ENCODE assay signal across 23 cellular contexts in genomic region chr4:119750771-119751170, GRCh38.
A peak's percentile ranks its signal among the peaks of the same experiment; 100 is the strongest.
DNase-seq lines count a peak whose midpoint lies in the region; ATAC-seq and TF ChIP-seq lines count a peak whose summit lies in the region.
"Had no signal": no experiment of that assay in that cellular context is flagged by ENCODE, and none has a peak within 500 bp of the region (broad histone marks: within the 10 kb centered on the region; RNA-seq: fewer than 3 reads in every experiment).

No MANE protein-coding gene starts in this region.

- H3K4me1 Mint-ChIP-seq in progenitor cell of endocrine pancreas (ENCODE audit: low read depth): peaks cover 3% of the 10 kb centered on the region
- H3K4me1 Mint-ChIP-seq: activated CD4-positive, alpha-beta T cell treated with anti-CD3 and anti-CD28 coated beads for 36 hours; B cell; naive thymus-derived CD8-positive, alpha-beta T cell had no signal

- TF ChIP-seq EP300 in gastroesophageal sphincter (IDR thresholded peaks at IDR 0.05): no peak

- H3K36me3 ChIP-seq in adipocyte (ENCODE audit: control insufficient read depth, insufficient read depth, low read length, severe bottlenecking) (no peaks in the 10 kb centered on the region), gastroesophageal sphincter (no peaks in the 10 kb centered on the region), skeletal muscle tissue (ENCODE audit: control insufficient read depth in 3 of 3, insufficient read depth in 3 of 3, low read length in 3 of 3) (no peaks in the 10 kb centered on the region)
- H3K36me3 ChIP-seq: SJSA1 had no signal

- ATAC-seq in gastroesophageal sphincter: peak; percentile 10
- no peak for ATAC-seq in HG02759 (IDR thresholded peaks at IDR 0.05; ENCODE audit: unreplicated experiment)
- ATAC-seq in GM18873 (IDR thresholded peaks at IDR 0.05; ENCODE audit: low FRiP score, unreplicated experiment): no peak
- ATAC-seq: activated CD4-positive, alpha-beta T cell treated with anti-CD3 and anti-CD28 coated beads for 36 hours; HCT116; naive thymus-derived CD8-positive, alpha-beta T cell had no signal

- H3K9me3 ChIP-seq in adipocyte (ENCODE audit: control insufficient read depth, low read length): no peaks in the 10 kb centered on the region
- H3K9me3 ChIP-seq in gastroesophageal sphincter: no peaks in the 10 kb centered on the region
- H3K9me3 ChIP-seq in skeletal muscle tissue (ENCODE audit: control insufficient read depth in 3 of 3, low read length in 3 of 3): no peaks in the 10 kb centered on the region
- H3K9me3 ChIP-seq: SJSA1 had no signal

- WGBS in gastroesophageal sphincter (ENCODE audit: low coverage in 1 of 2), 2 donors: 8 to 32% methylated on average over 1 of the region's 1 CpG

- no peak overlapping the region for H3K27ac Mint-ChIP-seq in progenitor cell of endocrine pancreas
- H3K27ac Mint-ChIP-seq: activated CD4-positive, alpha-beta T cell treated with anti-CD3 and anti-CD28 coated beads for 36 hours; B cell; naive thymus-derived CD8-positive, alpha-beta T cell had no signal

- H3K9me3 Mint-ChIP-seq in progenitor cell of endocrine pancreas (ENCODE audit: low read depth): no peaks in the 10 kb centered on the region

- H3K27me3 ChIP-seq in adipocyte (replicated peaks; ENCODE audit: control insufficient read depth, insufficient read depth, low read length): no peaks in the 10 kb centered on the region
- H3K27me3 ChIP-seq in gastroesophageal sphincter: no peaks in the 10 kb centered on the region
- H3K27me3 ChIP-seq in skeletal muscle tissue (ENCODE audit: control insufficient read depth in 3 of 3, insufficient read depth in 3 of 3, low read length in 3 of 3): no peaks in the 10 kb centered on the region
- H3K27me3 ChIP-seq: SJSA1 had no signal

- TF ChIP-seq POLR2A in gastroesophageal sphincter (IDR thresholded peaks at IDR 0.05): no peak

- H3K4me3 ChIP-seq in adipocyte (ENCODE audit: low read length) (no peak overlapping the region), gastroesophageal sphincter (no peak overlapping the region), skeletal muscle tissue (ENCODE audit: low read length in 3 of 3) (no peak overlapping the region)
- H3K4me3 ChIP-seq: lung, SJSA1 had no signal

- H3K9ac ChIP-seq in adipocyte (ENCODE audit: low read length) (no peak overlapping the region), skeletal muscle tissue (ENCODE audit: low read depth in 1 of 3, low read length in 3 of 3) (no peak overlapping the region)

- peak; percentile 27 for DNase-seq in GM03348 (ENCODE audit: low spot score)
- peak; percentile 19 for DNase-seq in adipocyte (ENCODE audit: low read depth)
- no peak for DNase-seq in medulla oblongata (ENCODE audit: extremely low spot score)
- no peak for DNase-seq in progenitor cell of endocrine pancreas (ENCODE audit: low spot score, unreplicated experiment)
- DNase-seq: activated CD4-positive, alpha-beta T cell treated with anti-CD3 and anti-CD28 coated beads for 36 hours; activated CD8-positive, alpha-beta memory T cell treated with anti-CD3 and anti-CD28 coated beads, Interleukin-2, amount 50 U/mL, for 48 hours; activated naive CD4-positive, alpha-beta T cell; Calu3; effector memory CD4-positive, alpha-beta T cell; GDM1; Kasumi-1; naive thymus-derived CD8-positive, alpha-beta T cell; NCI-H1694 treated with DMSO at 0.1 percent for 48 hours; stimulated activated CD4-positive, alpha-beta T cell treated with anti-CD3 and anti-CD28 coated beads, Interleukin-15, amount 100 ng/mL, for 24 hours; T-helper 9 cell had no signal

- no peaks in the 10 kb centered on the region for H3K27me3 Mint-ChIP-seq in progenitor cell of endocrine pancreas
- H3K27me3 Mint-ChIP-seq: B cell had no signal

- no peak overlapping the region for H3K4me3 Mint-ChIP-seq in progenitor cell of endocrine pancreas (ENCODE audit: low read depth)
- H3K4me3 Mint-ChIP-seq: activated CD4-positive, alpha-beta T cell treated with anti-CD3 and anti-CD28 coated beads for 36 hours; B cell; naive thymus-derived CD8-positive, alpha-beta T cell had no signal

- H3K36me3 Mint-ChIP-seq in progenitor cell of endocrine pancreas (ENCODE audit: insufficient read depth): no peaks in the 10 kb centered on the region
- H3K36me3 Mint-ChIP-seq: naive thymus-derived CD8-positive, alpha-beta T cell had no signal

- H3K4me1 ChIP-seq in adipocyte (ENCODE audit: control insufficient read depth, insufficient read depth, low read length) (peaks cover 10% of the 10 kb centered on the region), gastroesophageal sphincter (peaks cover 0 to 29% (median 4%) of the 10 kb centered on the region in 3 donors), skeletal muscle tissue (ENCODE audit: control insufficient read depth in 3 of 3, insufficient read depth in 3 of 3, low read length in 3 of 3) (peaks cover 2 to 6% (median 4%) of the 10 kb centered on the region in 3 donors)
- H3K4me1 ChIP-seq: SJSA1 had no signal

- TF ChIP-seq CTCF in gastroesophageal sphincter (IDR thresholded peaks at IDR 0.05) (no peak), progenitor cell of endocrine pancreas (IDR thresholded peaks at IDR 0.05; ENCODE audit: unreplicated experiment) (no peak)

- peak overlapping the region; percentile 25 to 67 (median 65) for H3K27ac ChIP-seq in gastroesophageal sphincter
- H3K27ac ChIP-seq in skeletal muscle tissue (ENCODE audit: low read depth, low read length): peak overlapping the region; percentile 10
- H3K27ac ChIP-seq: SJSA1 had no signal

Comparison
In these comparisons a context has a peak if more than half of its experiments do, and no peak if none do; other contexts are left out.
1. DNase-seq: peak in GM03348 (single experiment) and adipocyte (single experiment); none in medulla oblongata (single experiment) and progenitor cell of endocrine pancreas (single experiment).